ENCODE assay signal across 23 cellular contexts in the genomic region with DNA sequence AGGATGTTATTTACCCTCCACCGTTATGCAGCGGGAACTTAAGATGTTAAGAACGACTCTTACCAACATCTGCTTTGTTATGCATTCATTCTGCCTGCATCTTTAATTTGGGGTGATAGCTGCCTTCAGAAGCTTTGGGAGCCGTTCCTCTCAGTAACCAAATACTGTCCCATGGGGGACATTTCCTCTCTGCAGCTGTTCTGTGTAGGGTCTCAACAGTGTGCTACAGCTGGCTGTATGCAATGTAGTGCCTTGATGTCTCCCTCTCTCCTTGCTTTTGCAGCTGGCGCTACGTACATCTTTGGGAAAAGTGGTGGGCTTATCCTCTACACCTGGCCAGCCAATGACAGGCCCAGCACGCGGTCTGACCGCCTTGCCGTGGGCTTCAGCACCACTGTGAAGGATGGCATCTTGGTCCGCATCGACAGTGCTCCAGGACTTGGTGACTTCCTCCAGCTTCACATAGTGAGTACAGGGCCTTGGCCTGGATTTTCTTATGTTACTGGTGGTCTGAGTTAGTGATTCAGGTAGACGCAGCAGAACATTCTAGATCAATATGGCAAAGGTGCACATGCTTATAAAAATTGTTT.
"Had no signal": no experiment of that assay in that cellular context is flagged by ENCODE, and none has a peak within 500 bp of the region (broad histone marks: within the 10 kb centered on the region; RNA-seq: fewer than 3 reads in every experiment).

No MANE protein-coding gene starts in this region.

- H3K36me3 ChIP-seq: MG63 had no signal

- DNase-seq: activated CD4-positive, alpha-beta T cell treated with anti-CD3 and anti-CD28 coated beads for 48 hours; activated CD4-positive, alpha-beta T cell treated with anti-CD3 and anti-CD28 coated beads, Interleukin-2, amount 50 U/mL, for 4 hours; activated CD4-positive, CD25-positive, alpha-beta regulatory T cell treated with anti-CD3 and anti-CD28 coated beads, Interleukin-2, amount 50 U/mL, for 72 hours; activated CD8-positive, alpha-beta memory T cell treated with anti-CD3 and anti-CD28 coated beads, Interleukin-2, amount 10 ng/mL, durations not matched to agents 7 days and 5 days; activated effector memory CD4-positive, alpha-beta T cell treated with Interleukin-2 at 50 U/mL for 16 hours; activated naive CD4-positive, alpha-beta T cell; activated T-cell treated with anti-CD3 and anti-CD28 coated beads, Interleukin-2, amount 50 U/mL, for 24 hours; aorta; central memory CD4-positive, alpha-beta T cell; KG1; MG63; MV-4-11; NCI-H1092 treated with DMSO at 0.1 percent for 48 hours; NCI-H1417 treated with DMSO at 0.1 percent for 48 hours; NCI-H1694; NCI-H2029; NCI-H2107; NCI-H446 treated with DMSO at 0.1 percent for 48 hours; NCI-H82; SIG-M5; T-helper 1 cell had no signal

- H3K4me3 ChIP-seq: MG63, SK-N-MC had no signal

- H3K9me3 ChIP-seq: MG63 had no signal

- H3K27me3 ChIP-seq: MG63 had no signal

- FAIRE-seq: bronchial epithelial cell had no signal

- H3K27ac ChIP-seq: SK-N-MC had no signal
